In genomic region chr16:31090540-31090939, GRCh38 we compare ENCODE assay signal across 21 cellular contexts. TPM values are rescaled to one million over a fixed set of nuclear protein-coding genes. Genes with fewer than 3 reads are reported as not detected.
DNase-seq lines count a peak whose midpoint lies in the region; FAIRE-seq and TF ChIP-seq lines count a peak whose summit lies in the region.
"Had no signal": no experiment of that assay in that cellular context is flagged by ENCODE, and none has a peak within 500 bp of the region (broad histone marks: within the 10 kb centered on the region; RNA-seq: fewer than 3 reads in every experiment).

No MANE protein-coding gene starts in this region.

- H3K27me3 ChIP-seq in astrocyte (ENCODE audit: insufficient read depth, low read length) (no peaks in the 10 kb centered on the region), thyroid gland (no peaks in the 10 kb centered on the region), stomach (no peaks in the 10 kb centered on the region)
- H3K27me3 ChIP-seq: pancreas, uterus had no signal

- H3K79me2 ChIP-seq in astrocyte (ENCODE audit: insufficient read depth, low read length) = peaks cover 48% of the 10 kb centered on the region

- 86 to 92% methylated on average over 2 of the region's 2 CpGs for WGBS in thyroid gland, 2 donors
- 85 to 100% (median 93%) methylated on average over 1 to 2 of the region's 2 CpGs for WGBS in stomach, 5 donors

- peak; percentile 56 for DNase-seq in AG08395 (ENCODE audit: low spot score)
- peak; percentile 53 for DNase-seq in HFFc6
- peak; percentile 26 for DNase-seq in astrocyte (ENCODE audit: low read depth)
- DNase-seq in iris pigment epithelial cell (ENCODE audit: low read depth) = peak; percentile 73
- no peak for DNase-seq in thyroid gland
- no peak for DNase-seq in activated CD8-positive, alpha-beta memory T cell treated with anti-CD3 and anti-CD28 coated beads, Interleukin-2, amount 50 U/mL, for 4 hours
- no peak for DNase-seq in NCI-H1436 (lab: John Stamatoyannopoulos, UW)
- no peak for DNase-seq in stomach
- DNase-seq: activated CD4-positive, alpha-beta T cell treated with anti-CD3 and anti-CD28 coated beads, Interleukin-2, amount 50 U/mL, for 48 hours; activated naive CD4-positive, alpha-beta T cell treated with anti-CD3 and anti-CD28 coated beads, Interleukin-2, amount 10 ng/mL, durations not matched to agents 7 days and 5 days; activated T-cell treated with anti-CD3 and anti-CD28 coated beads, Interleukin-2, amount 50 U/mL, for 1 hour; dermis blood vessel endothelial cell; DND-41; erythroblast; glutamatergic neuron; lower lobe of right lung; NCI-H1436 treated with DMSO at 0.1 percent for 48 hours; pancreas; stimulated activated CD4-positive, alpha-beta T cell treated with anti-CD3 and anti-CD28 coated beads, Interleukin-2, amount 100 ng/mL, for 48 hours; uterus had no signal

- no peak overlapping the region for H2AFZ ChIP-seq in astrocyte (ENCODE audit: low read depth, low read length)

- H3K4me3 Mint-ChIP-seq in HFFc6 (no peak overlapping the region), astrocyte (ENCODE audit: unreplicated experiment) (no peak overlapping the region)
- H3K4me3 Mint-ChIP-seq: activated naive CD4-positive, alpha-beta T cell treated with anti-CD3 and anti-CD28 coated beads, Interleukin-2, amount 10 ng/mL, durations not matched to agents 7 days and 5 days had no signal

- FAIRE-seq in astrocyte (lab: Jason Lieb, UNC) = no peak
- FAIRE-seq: pancreas had no signal

- H3K9me3 ChIP-seq in astrocyte (ENCODE audit: insufficient read depth, low read depth, low read length) (no peaks in the 10 kb centered on the region), thyroid gland (no peaks in the 10 kb centered on the region), stomach (no peaks in the 10 kb centered on the region)
- H3K9me3 ChIP-seq: lower lobe of right lung, pancreas, uterus had no signal

- no peak for TF ChIP-seq CTCF in HFFc6 (IDR thresholded peaks at IDR 0.05)
- no peak for TF ChIP-seq CTCF in astrocyte (IDR thresholded peaks at IDR 0.05; ENCODE audit: insufficient read depth, low read depth, low read length)
- no peak for TF ChIP-seq CTCF in thyroid gland (IDR thresholded peaks at IDR 0.05)
- TF ChIP-seq CTCF in stomach (IDR thresholded peaks at IDR 0.05) = no peak

- H3K4me1 ChIP-seq in astrocyte (ENCODE audit: insufficient read depth, low read length) = peaks cover 8% of the 10 kb centered on the region
- H3K4me1 ChIP-seq in thyroid gland = peaks cover 9% of the 10 kb centered on the region in 2 donors
- peaks cover 13 to 36% (median 24%) of the 10 kb centered on the region in 4 donors for H3K4me1 ChIP-seq in stomach

- peak overlapping the region; percentile 20 for H3K9ac ChIP-seq in astrocyte (ENCODE audit: low read length)

- H3K36me3 Mint-ChIP-seq in HFFc6 (ENCODE audit: low read depth) = peaks cover 6% of the 10 kb centered on the region
- peaks cover 7% of the 10 kb centered on the region for H3K36me3 Mint-ChIP-seq in astrocyte (ENCODE audit: low read depth, unreplicated experiment)

- no peak for TF ChIP-seq EP300 in stomach (IDR thresholded peaks at IDR 0.05)

- peaks cover 5% of the 10 kb centered on the region for H3K27me3 Mint-ChIP-seq in HFFc6 (ENCODE audit: insufficient read depth)
- no peaks in the 10 kb centered on the region for H3K27me3 Mint-ChIP-seq in astrocyte (ENCODE audit: low read depth, unreplicated experiment)
- H3K27me3 Mint-ChIP-seq: activated naive CD4-positive, alpha-beta T cell treated with anti-CD3 and anti-CD28 coated beads, Interleukin-2, amount 10 ng/mL, durations not matched to agents 7 days and 5 days had no signal

- H3K4me1 Mint-ChIP-seq in HFFc6 (ENCODE audit: low read depth) (peaks cover 33% of the 10 kb centered on the region), astrocyte (ENCODE audit: low read depth, unreplicated experiment) (peaks cover 7% of the 10 kb centered on the region)

- peaks cover 21% of the 10 kb centered on the region for H4K20me1 ChIP-seq in astrocyte (ENCODE audit: insufficient read depth, low read length)

- H3K36me3 ChIP-seq in astrocyte (ENCODE audit: insufficient read depth, low read length) (peaks cover 8% of the 10 kb centered on the region), thyroid gland (peaks cover 4 to 6% of the 10 kb centered on the region in 2 donors), stomach (peaks cover 10 to 62% (median 52%) of the 10 kb centered on the region in 4 donors)
- H3K36me3 ChIP-seq: uterus had no signal

- intact Hi-C loops in thyroid gland (cut with DNase I) (loop anchor here (10.0 kb wide), 1 partner anchor 84 kb away; no protein-coding TSS in a partner anchor), stomach (cut with DNase I; ENCODE audit: low total_unique reads) (no loop called here)

- no peak for TF ChIP-seq POLR2A in thyroid gland (IDR thresholded peaks at IDR 0.05)
- TF ChIP-seq POLR2A in stomach (IDR thresholded peaks at IDR 0.05) = no peak

- H3K4me3 ChIP-seq in astrocyte (ENCODE audit: insufficient read depth, low read depth, low read length) (no peak overlapping the region), thyroid gland (replicated peaks in 1 of 3) (no peak overlapping the region), stomach (no peak overlapping the region)
- H3K4me3 ChIP-seq: lower lobe of right lung, pancreas, uterus had no signal

- H3K27ac ChIP-seq in astrocyte (ENCODE audit: low read depth, low read length) = peak overlapping the region; percentile 16
- no peak overlapping the region for H3K27ac ChIP-seq in thyroid gland
- no peak overlapping the region for H3K27ac ChIP-seq in stomach
- H3K27ac ChIP-seq: lower lobe of right lung, pancreas, uterus, VCaP had no signal

- H3K27ac Mint-ChIP-seq in HFFc6 (peak overlapping the region; percentile 82), astrocyte (ENCODE audit: unreplicated experiment) (peak overlapping the region; percentile 24)
- H3K27ac Mint-ChIP-seq: activated naive CD4-positive, alpha-beta T cell treated with anti-CD3 and anti-CD28 coated beads, Interleukin-2, amount 10 ng/mL, durations not matched to agents 7 days and 5 days had no signal

- H3K4me2 ChIP-seq in astrocyte (ENCODE audit: low read length) = no peak overlapping the region

- H3K9me3 Mint-ChIP-seq in HFFc6 = no peaks in the 10 kb centered on the region
- no peaks in the 10 kb centered on the region for H3K9me3 Mint-ChIP-seq in astrocyte (ENCODE audit: unreplicated experiment)
- H3K9me3 Mint-ChIP-seq: activated naive CD4-positive, alpha-beta T cell treated with anti-CD3 and anti-CD28 coated beads, Interleukin-2, amount 10 ng/mL, durations not matched to agents 7 days and 5 days had no signal

RNA-seq across cellular contexts. Expression of gene PRSS53, which starts 1.8 kb away (rescaled TPM):
- total RNA-seq in HFFc6 (2021; fragmentation: NEBNext Ultra II Directional; extraction: Animal tissue kit (Norgen Biotek cat#: 25700)) = 1 to 10 TPM in 5 of 6 experiments, under 1 TPM in 1; 0.85 to 2.6 (median 1.4) TPM
- total RNA-seq in astrocyte (3.4 and 7.1 TPM in 2 replicates), thyroid gland (1 to 10 TPM in 3 of 4 donors, under 1 TPM in 1; 0.93 to 1.9 (median 1.6) TPM), stomach (1 to 10 TPM in 3 of 5 donors, under 1 TPM in 1, not detected in 1; 0.87 to 5.3 (median 1.9) TPM)
- 1 to 10 TPM in 2 of 3 donors, under 1 TPM in 1; 0.46 to 1.3 (median 1.1) TPM for polyA plus RNA-seq in stomach

RNA-seq across cellular contexts. Expression of gene VKORC1, which starts 4.1 kb away (rescaled TPM):
- 100 to 1,000 TPM; 123 to 184 (median 130) TPM for total RNA-seq in HFFc6 (2021; fragmentation: NEBNext Ultra II Directional; extraction: Animal tissue kit (Norgen Biotek cat#: 25700))
- total RNA-seq in astrocyte = 133 and 156 TPM in 2 replicates
- 100 to 1,000 TPM in 2 of 4 donors, 10 to 100 TPM in 2; 58.7 to 145 (median 104) TPM for total RNA-seq in thyroid gland
- 100 to 1,000 TPM in 1 of 5 donors, 10 to 100 TPM in 4; 20.1 to 191 (median 35.0) TPM for total RNA-seq in stomach
- polyA plus RNA-seq in stomach = 10 to 100 TPM; 53.2 to 90.8 (median 62.9) TPM

RNA-seq across cellular contexts. Expression of gene ZNF646, which starts 16.3 kb away (rescaled TPM):
- 10 to 100 TPM; 13.0 to 16.3 (median 14.7) TPM for total RNA-seq in HFFc6 (2021; fragmentation: NEBNext Ultra II Directional; extraction: Animal tissue kit (Norgen Biotek cat#: 25700))
- total RNA-seq in astrocyte (16.5 and 17.2 TPM in 2 replicates), thyroid gland (10 to 100 TPM; 13.3 to 20.1 (median 17.7) TPM), stomach (10 to 100 TPM in 2 of 5 donors, 1 to 10 TPM in 3; 6.7 to 13.4 (median 9.0) TPM)
- 1 to 10 TPM; 2.1 to 5.0 (median 2.6) TPM for polyA plus RNA-seq in stomach

RNA-seq across cellular contexts. Expression of gene ZNF668, which starts 16.5 kb away (rescaled TPM):
- 10 to 100 TPM; 15.0 to 24.5 (median 17.5) TPM for total RNA-seq in HFFc6 (2021; fragmentation: NEBNext Ultra II Directional; extraction: Animal tissue kit (Norgen Biotek cat#: 25700))
- 18.6 and 21.6 TPM in 2 replicates for total RNA-seq in astrocyte
- 10 to 100 TPM in 3 of 4 donors, 1 to 10 TPM in 1; 9.0 to 15.2 (median 11.9) TPM for total RNA-seq in thyroid gland
- total RNA-seq in stomach = 10 to 100 TPM in 3 of 5 donors, 1 to 10 TPM in 1, not detected in 1; 8.6 to 14.2 (median 12.0) TPM
- polyA plus RNA-seq in stomach = 1 to 10 TPM; 5.7 to 10.0 (median 6.0) TPM

RNA-seq across cellular contexts. Expression of gene BCKDK, which starts 17.6 kb away (rescaled TPM):
- 10 to 100 TPM; 56.8 to 64.8 (median 59.4) TPM for total RNA-seq in HFFc6 (2021; fragmentation: NEBNext Ultra II Directional; extraction: Animal tissue kit (Norgen Biotek cat#: 25700))
- 44.9 and 47.7 TPM in 2 replicates for total RNA-seq in astrocyte
- 10 to 100 TPM; 30.1 to 52.0 (median 40.5) TPM for total RNA-seq in thyroid gland
- 100 to 1,000 TPM in 1 of 5 donors, 10 to 100 TPM in 4; 11.0 to 197 (median 58.3) TPM for total RNA-seq in stomach
- 10 to 100 TPM; 27.4 to 40.9 (median 34.0) TPM for polyA plus RNA-seq in stomach

Comparison
In these comparisons a context has a peak if more than half of its experiments do, and no peak if none do; other contexts are left out.
1. DNase-seq: peak in AG08395 (single experiment), HFFc6 (single experiment), astrocyte (single experiment) and iris pigment epithelial cell (single experiment); none in thyroid gland (0 of 2), activated CD8-positive, alpha-beta memory T cell treated with anti-CD3 and anti-CD28 coated beads, Interleukin-2, amount 50 U/mL, for 4 hours (single experiment), NCI-H1436 (single experiment) and stomach (single experiment).